9 cellular contexts compared by ENCODE assay signal in the genomic region with DNA sequence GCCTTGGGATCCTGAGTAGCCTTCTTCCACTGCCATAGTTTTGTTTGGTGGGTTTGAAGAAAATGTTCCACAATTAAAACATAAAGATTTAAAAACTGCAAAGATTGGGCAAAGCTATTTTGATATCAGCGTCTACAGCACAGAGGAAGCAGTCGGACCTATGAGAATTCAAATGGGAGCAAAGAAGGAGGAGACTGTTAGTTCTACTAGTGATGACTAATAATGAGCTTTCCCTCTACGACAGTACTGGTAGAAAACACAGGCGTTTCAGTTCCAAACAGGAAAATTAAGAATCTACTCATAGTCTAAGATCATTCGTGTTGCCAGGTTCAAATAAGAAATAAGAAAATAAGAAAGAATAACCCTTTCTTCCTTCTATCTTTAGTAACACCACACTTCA.
DNase-seq lines count a peak whose midpoint lies in the region; ATAC-seq, FAIRE-seq and TF ChIP-seq lines count a peak whose summit lies in the region.
"Had no signal": no experiment of that assay in that cellular context is flagged by ENCODE, and none has a peak within 500 bp of the region (broad histone marks: within the 10 kb centered on the region; RNA-seq: fewer than 3 reads in every experiment).

No MANE protein-coding gene starts in this region.

- H3K79me2 ChIP-seq in GM23248 (ENCODE audit: insufficient read depth), result no peaks in the 10 kb centered on the region

- no peaks in the 10 kb centered on the region for H3K9me3 ChIP-seq in GM23248 (ENCODE audit: low read depth)

- no peaks in the 10 kb centered on the region for H4K20me1 ChIP-seq in GM23248 (ENCODE audit: insufficient read depth)

- peaks cover 12% of the 10 kb centered on the region; the same call in 1 of the 2 replicates for H3F3A ChIP-seq in GM23248 (ENCODE audit: insufficient read depth)

- H3K9ac ChIP-seq in GM23248, result no peak overlapping the region

- in situ Hi-C loops in GM23248 (cut with MboI), result no loop called here

- no peaks in the 10 kb centered on the region for H3K27me3 ChIP-seq in GM23248 (replicated peaks; ENCODE audit: insufficient read depth)

- H2AFZ ChIP-seq in GM23248, result no peak overlapping the region

- no peaks in the 10 kb centered on the region for H3K9me2 ChIP-seq in GM23248 (ENCODE audit: insufficient read depth)

- no peak overlapping the region for H3K4me2 ChIP-seq in GM23248 (ENCODE audit: unreplicated experiment)

- H3K4me3 ChIP-seq in GM23248, result no peak overlapping the region

- DNase-seq in GM12891 (ENCODE audit: insufficient read length, low spot score), result no peak
- peak; percentile 57 for DNase-seq in RPMI7951 (ENCODE audit: low read depth)
- DNase-seq in NK-92 treated with Interleukin-12 subunit alpha and Interleukin-12 subunit beta, amount 100 ng/mL, for 24 hours (lab: John Stamatoyannopoulos, UW), result no peak
- DNase-seq in GM23248, result no peak
- DNase-seq in occipital lobe (lab: John Stamatoyannopoulos, UW), result no peak
- DNase-seq in GF-D8 (lab: John Stamatoyannopoulos, UW), result no peak

- H3K27ac ChIP-seq in GM23248, result no peak overlapping the region
- H3K27ac ChIP-seq: VCaP had no signal

- H3K36me3 ChIP-seq in GM23248 (ENCODE audit: low read depth), result no peaks in the 10 kb centered on the region

- peak; percentile 93 for FAIRE-seq in GM12891 (lab: Jason Lieb, UNC)

- WGBS in GM23248 (ENCODE audit: low coverage in 1 of 2, low lambda C conversion rate in 2 of 2, missing lambda C conversion rate in 2 of 2), 2 experiments, result 91 to 92% methylated on average over 5 of the region's 5 CpGs

- ATAC-seq in GM19328 (IDR thresholded peaks at IDR 0.05; ENCODE audit: unreplicated experiment), result peak; percentile 79
- peak; percentile 84 for ATAC-seq in HG02885 (IDR thresholded peaks at IDR 0.05; ENCODE audit: poor library complexity, unreplicated experiment)

- no peak for TF ChIP-seq POLR2A in GM12891 (IDR thresholded peaks at IDR 0.05; ENCODE audit: low read depth, low read length)

- peaks cover 13% of the 10 kb centered on the region for H3K4me1 ChIP-seq in GM23248 (ENCODE audit: insufficient read depth)

TF ChIP-seq in GM12891, 5 proteins besides CTCF, POLR2A, EP300 and RAD21:
- TF ChIP-seq PAX5 (IDR thresholded peaks at IDR 0.05; ENCODE audit: insufficient read depth, low read length, severe bottlenecking) (no peak), SPI1 (IDR thresholded peaks at IDR 0.05; ENCODE audit: low read depth, low read length) (no peak), TAF1 (IDR thresholded peaks at IDR 0.05; ENCODE audit: low read depth, low read length) (no peak), POU2F2 (IDR thresholded peaks at IDR 0.05; ENCODE audit: low read depth, low read length) (no peak), POLR2AphosphoS5 (IDR thresholded peaks at IDR 0.05; ENCODE audit: low read depth, low read length) (no peak)
TF ChIP-seq in GM12891: peak in this region for 0.
